9 cellular contexts compared by ENCODE assay signal in the genomic region with DNA sequence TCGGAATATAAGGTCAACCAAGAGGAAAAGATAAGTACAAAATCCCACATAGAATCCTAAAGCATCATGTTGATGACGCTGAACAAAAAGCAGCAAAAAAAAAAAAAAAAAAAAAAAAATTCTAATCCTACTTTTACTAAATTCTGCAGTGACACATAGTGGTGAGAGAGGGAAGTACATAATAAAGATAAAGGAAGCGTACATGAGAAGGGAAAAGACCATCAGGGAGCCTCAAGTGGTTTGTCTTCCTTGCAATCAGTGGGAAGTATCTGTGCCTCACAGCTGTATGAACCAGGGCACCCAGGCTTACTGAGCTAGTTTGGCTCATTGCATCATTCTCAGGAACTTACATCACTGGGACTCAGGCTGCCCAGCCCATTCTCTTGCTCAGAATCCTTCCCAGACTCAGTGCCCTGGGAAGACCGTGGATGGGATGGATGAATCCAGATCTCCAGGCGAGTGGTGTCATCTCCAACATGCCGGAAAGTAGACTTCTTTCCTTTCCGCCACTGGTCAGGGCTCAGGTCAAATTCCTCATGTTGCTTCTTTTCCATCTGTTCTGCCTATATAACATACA. TPM values are rescaled to one million over a fixed set of nuclear protein-coding genes. Genes with fewer than 3 reads are reported as not detected.
DNase-seq lines count a peak whose midpoint lies in the region; ATAC-seq and TF ChIP-seq lines count a peak whose summit lies in the region.
"Had no signal": no experiment of that assay in that cellular context is flagged by ENCODE, and none has a peak within 500 bp of the region (broad histone marks: within the 10 kb centered on the region; RNA-seq: fewer than 3 reads in every experiment).

No MANE protein-coding gene starts in this region.

- peak; percentile 55 for DNase-seq in AG04449 (ENCODE audit: low read depth, low spot score)
- peak; percentile 76 for DNase-seq in GM04504 (ENCODE audit: low read depth)
- peak; percentile 90 for DNase-seq in NCI-H2171 treated with DMSO at 0.1 percent for 48 hours (lab: John Stamatoyannopoulos, UW)
- no peak for DNase-seq in activated T-helper 1 cell treated with anti-CD3 and anti-CD28 coated beads, Interleukin-12 subunit alpha, Interleukin-12 subunit beta, Interleukin-2, Interleukin-4 antibody, amounts not matched to agents 30 ng/mL and 10 ng/mL and 1 ng/mL, durations not matched to agents 14 hours and 24 hours and 36 hours (ENCODE audit: low spot score)
- peak; percentile 42 for DNase-seq in globus pallidus (ENCODE audit: low spot score)
- peak; percentile 62 for DNase-seq in pons (ENCODE audit: low spot score)
- no peak for DNase-seq in COLO668 (lab: John Stamatoyannopoulos, UW; ENCODE audit: unreplicated experiment)
- DNase-seq: right cardiac atrium had no signal

- H3K4me3 Mint-ChIP-seq in activated T-helper 1 cell treated with anti-CD3 and anti-CD28 coated beads, Interleukin-12 subunit alpha, Interleukin-12 subunit beta, Interleukin-2, Interleukin-4 antibody, amounts not matched to agents 30 ng/mL and 10 ng/mL and 1 ng/mL, durations not matched to agents 14 hours and 24 hours and 36 hours = no peak overlapping the region

- H3K27ac Mint-ChIP-seq in activated T-helper 1 cell treated with anti-CD3 and anti-CD28 coated beads, Interleukin-12 subunit alpha, Interleukin-12 subunit beta, Interleukin-2, Interleukin-4 antibody, amounts not matched to agents 30 ng/mL and 10 ng/mL and 1 ng/mL, durations not matched to agents 14 hours and 24 hours and 36 hours = peak overlapping the region; percentile 76

- intact Hi-C loops in activated T-helper 1 cell treated with anti-CD3 and anti-CD28 coated beads, Interleukin-12 subunit alpha, Interleukin-12 subunit beta, Interleukin-2, Interleukin-4 antibody, amounts not matched to agents 30 ng/mL and 10 ng/mL and 1 ng/mL, durations not matched to agents 14 hours and 24 hours and 36 hours (cut with micrococcal nuclease) = loop anchor here (1.0 kb wide), 2 partner anchors 38 to 227 kb away; partner anchors contain the start of gene HIC1

- peaks cover 51% of the 10 kb centered on the region for H3K36me3 Mint-ChIP-seq in activated T-helper 1 cell treated with anti-CD3 and anti-CD28 coated beads, Interleukin-12 subunit alpha, Interleukin-12 subunit beta, Interleukin-2, Interleukin-4 antibody, amounts not matched to agents 30 ng/mL and 10 ng/mL and 1 ng/mL, durations not matched to agents 14 hours and 24 hours and 36 hours (ENCODE audit: low read depth)

- H3K4me3 ChIP-seq in AG04449 (ENCODE audit: low read depth, low read length) = no peak overlapping the region

- ATAC-seq in GM18520 (IDR thresholded peaks at IDR 0.05; ENCODE audit: unreplicated experiment) = no peak

- no peaks in the 10 kb centered on the region for H3K27me3 Mint-ChIP-seq in activated T-helper 1 cell treated with anti-CD3 and anti-CD28 coated beads, Interleukin-12 subunit alpha, Interleukin-12 subunit beta, Interleukin-2, Interleukin-4 antibody, amounts not matched to agents 30 ng/mL and 10 ng/mL and 1 ng/mL, durations not matched to agents 14 hours and 24 hours and 36 hours (ENCODE audit: insufficient read depth)

- CTCF ChIA-PET in AG04449 (lab: Yijun Ruan, JAX) = interaction anchor here (0.6 to 6.6 kb wide), 30 partner anchors 10 to 553 kb away, joined by 3 to 123 read pairs (median 4); partner anchors contain the start of gene HIC1

- no peaks in the 10 kb centered on the region for H3K9me3 Mint-ChIP-seq in activated T-helper 1 cell treated with anti-CD3 and anti-CD28 coated beads, Interleukin-12 subunit alpha, Interleukin-12 subunit beta, Interleukin-2, Interleukin-4 antibody, amounts not matched to agents 30 ng/mL and 10 ng/mL and 1 ng/mL, durations not matched to agents 14 hours and 24 hours and 36 hours

- TF ChIP-seq CTCF in AG04449 (IDR thresholded peaks at IDR 0.05; ENCODE audit: insufficient read depth, low read length, missing control alignments) = peak; percentile 33

- POLR2A ChIA-PET in AG04449 (lab: Yijun Ruan, JAX) = interaction anchor here (1.2 to 1.4 kb wide), 2 partner anchors 227 to 228 kb away, joined by 4 to 5 read pairs; partner anchors contain the start of gene HIC1

- H3K4me1 Mint-ChIP-seq in activated T-helper 1 cell treated with anti-CD3 and anti-CD28 coated beads, Interleukin-12 subunit alpha, Interleukin-12 subunit beta, Interleukin-2, Interleukin-4 antibody, amounts not matched to agents 30 ng/mL and 10 ng/mL and 1 ng/mL, durations not matched to agents 14 hours and 24 hours and 36 hours (ENCODE audit: low read depth) = peaks cover 45% of the 10 kb centered on the region

RNA-seq across cellular contexts. Expression of gene SMG6, which starts 21.2 kb away (rescaled TPM):
- total RNA-seq in activated T-helper 1 cell treated with anti-CD3 and anti-CD28 coated beads, Interleukin-12 subunit alpha, Interleukin-12 subunit beta, Interleukin-2, Interleukin-4 antibody, amounts not matched to agents 30 ng/mL and 10 ng/mL and 1 ng/mL, durations not matched to agents 14 hours and 24 hours and 36 hours = 35.3 and 39.5 TPM in 2 replicates

RNA-seq across cellular contexts. Expression of gene SRR, which starts 21.4 kb away (rescaled TPM):
- total RNA-seq in activated T-helper 1 cell treated with anti-CD3 and anti-CD28 coated beads, Interleukin-12 subunit alpha, Interleukin-12 subunit beta, Interleukin-2, Interleukin-4 antibody, amounts not matched to agents 30 ng/mL and 10 ng/mL and 1 ng/mL, durations not matched to agents 14 hours and 24 hours and 36 hours = 14.9 and 17.4 TPM in 2 replicates

RNA-seq across cellular contexts. Expression of gene TSR1, which starts 53.9 kb away (rescaled TPM):
- total RNA-seq in activated T-helper 1 cell treated with anti-CD3 and anti-CD28 coated beads, Interleukin-12 subunit alpha, Interleukin-12 subunit beta, Interleukin-2, Interleukin-4 antibody, amounts not matched to agents 30 ng/mL and 10 ng/mL and 1 ng/mL, durations not matched to agents 14 hours and 24 hours and 36 hours = 91.3 and 92.9 TPM in 2 replicates

RNA-seq across cellular contexts. Expression of gene SGSM2, which starts 54.9 kb away (rescaled TPM):
- total RNA-seq in activated T-helper 1 cell treated with anti-CD3 and anti-CD28 coated beads, Interleukin-12 subunit alpha, Interleukin-12 subunit beta, Interleukin-2, Interleukin-4 antibody, amounts not matched to agents 30 ng/mL and 10 ng/mL and 1 ng/mL, durations not matched to agents 14 hours and 24 hours and 36 hours = 39.1 and 45.9 TPM in 2 replicates

Comparison
In these comparisons a context has a peak if more than half of its experiments do, and no peak if none do; other contexts are left out.
1. DNase-seq: peak in AG04449 (single experiment), GM04504 (single experiment), NCI-H2171 treated with DMSO at 0.1 percent for 48 hours (single experiment), globus pallidus (single experiment) and pons (single experiment); none in activated T-helper 1 cell treated with anti-CD3 and anti-CD28 coated beads, Interleukin-12 subunit alpha, Interleukin-12 subunit beta, Interleukin-2, Interleukin-4 antibody, amounts not matched to agents 30 ng/mL and 10 ng/mL and 1 ng/mL, durations not matched to agents 14 hours and 24 hours and 36 hours (single experiment) and COLO668 (single experiment).